In genomic region chr1:232555581-232556189, GRCh38 we compare ENCODE assay signal across 22 cellular contexts.
A peak's percentile ranks its signal among the peaks of the same experiment; 100 is the strongest.
DNase-seq lines count a peak whose midpoint lies in the region; ATAC-seq, FAIRE-seq and TF ChIP-seq lines count a peak whose summit lies in the region.
"Had no signal": no experiment of that assay in that cellular context is flagged by ENCODE, and none has a peak within 500 bp of the region (broad histone marks: within the 10 kb centered on the region; RNA-seq: fewer than 3 reads in every experiment).

No MANE protein-coding gene starts in this region.

- H3K36me3 ChIP-seq in HUES64 (ENCODE audit: insufficient read depth, low read length) (no peaks in the 10 kb centered on the region), sigmoid colon (no peaks in the 10 kb centered on the region)
- H3K36me3 ChIP-seq: thyroid gland had no signal

- TF ChIP-seq POLR2A in sigmoid colon (IDR thresholded peaks at IDR 0.05) = no peak

- peak; percentile 65 for FAIRE-seq in islet of Langerhans (lab: Jason Lieb, UNC)
- FAIRE-seq: TTC549 had no signal

- H3K9me3 ChIP-seq in HUES64 (ENCODE audit: insufficient read depth, low read depth, low read length) (no peaks in the 10 kb centered on the region), sigmoid colon (no peaks in the 10 kb centered on the region)
- H3K9me3 ChIP-seq: thyroid gland had no signal

- TF ChIP-seq CTCF in endothelial cell (IDR thresholded peaks at IDR 0.05; ENCODE audit: unreplicated experiment) = no peak
- TF ChIP-seq CTCF in sigmoid colon (IDR thresholded peaks at IDR 0.05) = no peak

- WGBS in HUES64 = 15% methylated on average over 2 of the region's 2 CpGs
- WGBS in sigmoid colon, 2 donors = 61 to 79% methylated on average over 2 of the region's 2 CpGs

- no peak for TF ChIP-seq EP300 in sigmoid colon (IDR thresholded peaks at IDR 0.05)

- H3K27ac Mint-ChIP-seq in endothelial cell (ENCODE audit: unreplicated experiment) = peak overlapping the region; percentile 97
- H3K27ac Mint-ChIP-seq: CD8-positive, alpha-beta memory T cell; stimulated activated naive B cell treated with anti-CD40 and anti-IgM and Interleukin-4, amounts not matched to agents 10 μg/mL and 1 μg/mL and 100 μg/mL, for 72 hours had no signal

- H3K9me3 Mint-ChIP-seq in endothelial cell (ENCODE audit: unreplicated experiment) = no peaks in the 10 kb centered on the region
- H3K9me3 Mint-ChIP-seq: CD8-positive, alpha-beta memory T cell; central memory CD8-positive, alpha-beta T cell; stimulated activated naive B cell treated with anti-CD40 and anti-IgM and Interleukin-4, amounts not matched to agents 10 μg/mL and 1 μg/mL and 100 μg/mL, for 72 hours had no signal

- H3K4me1 Mint-ChIP-seq in endothelial cell (ENCODE audit: unreplicated experiment) = peaks cover 84% of the 10 kb centered on the region
- H3K4me1 Mint-ChIP-seq: stimulated activated naive B cell treated with anti-CD40 and anti-IgM and Interleukin-4, amounts not matched to agents 10 μg/mL and 1 μg/mL and 100 μg/mL, for 72 hours had no signal

- H3K4me3 ChIP-seq in HUES64 (ENCODE audit: low read length) (no peak overlapping the region), sigmoid colon (no peak overlapping the region)
- H3K4me3 ChIP-seq: thyroid gland had no signal

- H3K4me1 ChIP-seq in HUES64 (ENCODE audit: insufficient read depth, low read length) = peaks cover 84% of the 10 kb centered on the region
- H3K4me1 ChIP-seq in sigmoid colon = peaks cover 0 to 78% (median 53%) of the 10 kb centered on the region in 4 donors

- H3K27me3 ChIP-seq in HUES64 (ENCODE audit: insufficient read depth, low read length) (no peaks in the 10 kb centered on the region), sigmoid colon (no peaks in the 10 kb centered on the region)
- H3K27me3 ChIP-seq: thyroid gland had no signal

- intact Hi-C loops in sigmoid colon (cut with DNase I) = no loop called here

- H3K36me3 Mint-ChIP-seq in endothelial cell (ENCODE audit: low read depth, unreplicated experiment) = peaks cover 24% of the 10 kb centered on the region
- H3K36me3 Mint-ChIP-seq: CD8-positive, alpha-beta memory T cell; stimulated activated naive B cell treated with anti-CD40 and anti-IgM and Interleukin-4, amounts not matched to agents 10 μg/mL and 1 μg/mL and 100 μg/mL, for 72 hours had no signal

- no peak overlapping the region for H3K4me3 Mint-ChIP-seq in endothelial cell (ENCODE audit: unreplicated experiment)
- H3K4me3 Mint-ChIP-seq: CD8-positive, alpha-beta memory T cell; central memory CD8-positive, alpha-beta T cell; stimulated activated naive B cell treated with anti-CD40 and anti-IgM and Interleukin-4, amounts not matched to agents 10 μg/mL and 1 μg/mL and 100 μg/mL, for 72 hours had no signal

- ATAC-seq in HG02763 (IDR thresholded peaks at IDR 0.05; ENCODE audit: unreplicated experiment) = no peak
- ATAC-seq: stimulated activated naive B cell treated with anti-CD40 and anti-IgM and Interleukin-4, amounts not matched to agents 10 μg/mL and 1 μg/mL and 100 μg/mL, for 72 hours had no signal

- H3K27me3 Mint-ChIP-seq in endothelial cell (ENCODE audit: unreplicated experiment) = peaks cover 11% of the 10 kb centered on the region
- H3K27me3 Mint-ChIP-seq: CD8-positive, alpha-beta memory T cell had no signal

- peak overlapping the region; percentile 74; the same call in 1 of the 2 replicates for H3K27ac ChIP-seq in HUES64 (ENCODE audit: low read depth, low read length)
- peak overlapping the region in 3 of 4 donors; percentile 61 to 72 (median 68) for H3K27ac ChIP-seq in sigmoid colon
- H3K27ac ChIP-seq: thyroid gland had no signal

- H3K9ac ChIP-seq in HUES64 (ENCODE audit: low read depth, low read length) = no peak overlapping the region

- DNase-seq in endothelial cell (ENCODE audit: low spot score) (no peak), sigmoid colon (no peak), cortex of kidney (lab: John Stamatoyannopoulos, UW) (no peak), occipital lobe (lab: John Stamatoyannopoulos, UW) (no peak), NCI-H1694 treated with DMSO at 0.1 percent for 48 hours (lab: John Stamatoyannopoulos, UW) (no peak)
- DNase-seq: activated CD4-positive, alpha-beta T cell treated with anti-CD3 and anti-CD28 coated beads for 48 hours; activated effector memory CD4-positive, alpha-beta T cell treated with anti-CD3 and anti-CD28 coated beads, Interleukin-2, amount 50 U/mL, for 16 hours; CD8-positive, alpha-beta memory T cell; DMS79 treated with DMSO at 0.1 percent for 48 hours; effector memory CD4-positive, alpha-beta T cell; islet precursor cell; Karpas-422; NCI-H1105 treated with DMSO at 0.1 percent for 48 hours; NCI-H524 treated with DMSO at 0.1 percent for 48 hours; SHP77 treated with DMSO at 0.1 percent for 48 hours; stimulated activated naive B cell treated with anti-CD40 and anti-IgM and Interleukin-4, amounts not matched to agents 10 μg/mL and 1 μg/mL and 100 μg/mL, for 72 hours; thyroid gland had no signal
